Comparison of ENCODE assay signal across 23 cellular contexts in the genomic region with DNA sequence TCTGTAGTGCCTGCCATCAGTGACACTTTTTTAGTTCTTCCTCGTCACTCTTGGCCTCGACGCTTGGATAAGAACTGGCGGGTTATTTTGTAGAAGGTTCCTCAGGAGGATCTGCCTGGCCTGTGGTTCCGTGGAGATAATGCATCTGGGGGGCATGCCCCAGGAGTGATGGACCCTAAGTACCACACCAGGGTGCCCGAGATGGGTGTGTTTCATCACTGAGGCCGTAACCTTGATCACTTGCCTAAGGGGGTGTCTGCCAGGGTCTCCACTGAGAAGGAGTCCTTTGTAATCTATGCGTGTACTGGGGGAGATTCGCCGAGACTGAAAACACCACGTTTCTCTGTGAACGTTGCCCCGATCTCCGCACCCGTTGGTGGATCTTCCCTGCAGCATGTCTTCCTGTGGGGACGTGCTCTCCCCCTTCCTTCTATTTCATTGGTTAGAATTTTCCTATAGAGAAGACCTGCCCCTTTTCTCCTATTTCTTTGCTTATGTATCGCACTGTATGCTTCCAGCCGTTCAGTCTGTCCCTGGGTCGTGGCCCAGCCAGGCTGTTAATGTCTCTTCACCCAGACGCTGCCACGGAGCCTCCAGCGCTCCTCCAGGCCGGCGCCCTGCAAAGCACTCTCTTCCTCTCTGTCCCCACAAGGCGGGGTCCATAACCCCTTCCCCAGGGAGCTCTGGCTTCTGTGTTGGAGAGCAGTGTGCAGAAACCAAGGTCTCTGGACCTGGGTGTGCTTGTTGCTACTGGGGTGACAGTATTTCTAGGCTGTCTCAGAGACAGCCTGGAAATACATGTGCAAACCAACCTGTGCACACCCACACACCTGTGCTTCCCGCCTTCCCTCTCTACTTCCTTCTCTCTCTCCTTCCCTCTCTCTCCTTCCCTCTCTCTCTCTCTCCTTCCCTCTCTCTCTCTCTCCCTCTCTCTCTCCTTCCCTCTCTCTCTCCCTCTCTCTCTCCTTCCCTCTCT. TPM values are rescaled to one million over a fixed set of nuclear protein-coding genes. Genes with fewer than 3 reads are reported as not detected.
DNase-seq lines count a peak whose midpoint lies in the region; ATAC-seq and TF ChIP-seq lines count a peak whose summit lies in the region.
"Had no signal": no experiment of that assay in that cellular context is flagged by ENCODE, and none has a peak within 500 bp of the region (broad histone marks: within the 10 kb centered on the region; RNA-seq: fewer than 3 reads in every experiment).

No MANE protein-coding gene starts in this region.

- no peak overlapping the region for H3K4me3 ChIP-seq in CD8-positive, alpha-beta T cell (ENCODE audit: low read depth, low read length)
- H3K4me3 ChIP-seq: cardiac muscle cell, dorsolateral prefrontal cortex, MG63, neural progenitor cell, SK-N-MC had no signal

- ATAC-seq in CD8-positive, alpha-beta T cell, result peak; percentile 31
- ATAC-seq in central memory CD8-positive, alpha-beta T cell (replicated peaks; ENCODE audit: extremely low read depth, poor library complexity, severe bottlenecking), result no peak
- peak; percentile 17 for ATAC-seq in stimulated activated memory B cell treated with anti-CD40 and anti-IgM and Interleukin-4, amounts not matched to agents 10 μg/mL and 1 μg/mL and 100 μg/mL, for 72 hours
- ATAC-seq in HG03135 (IDR thresholded peaks at IDR 0.05; ENCODE audit: unreplicated experiment) (no peak), GM18511 (IDR thresholded peaks at IDR 0.05; ENCODE audit: unreplicated experiment) (no peak)
- ATAC-seq: activated CD4-positive, alpha-beta T cell treated with anti-CD3 and anti-CD28 coated beads for 36 hours had no signal

- no peaks in the 10 kb centered on the region for H3K9me3 Mint-ChIP-seq in CD8-positive, alpha-beta T cell
- H3K9me3 Mint-ChIP-seq in central memory CD8-positive, alpha-beta T cell, result peaks cover 7% of the 10 kb centered on the region
- peaks cover 5% of the 10 kb centered on the region for H3K9me3 Mint-ChIP-seq in stimulated activated memory B cell treated with anti-CD40 and anti-IgM and Interleukin-4, amounts not matched to agents 10 μg/mL and 1 μg/mL and 100 μg/mL, for 72 hours
- H3K9me3 Mint-ChIP-seq in MCF 10A (ENCODE audit: unreplicated experiment), result peaks cover 7% of the 10 kb centered on the region
- H3K9me3 Mint-ChIP-seq: activated naive CD4-positive, alpha-beta T cell treated with anti-CD3 and anti-CD28 coated beads for 36 hours had no signal

- peaks cover 5% of the 10 kb centered on the region for H3K4me1 Mint-ChIP-seq in CD8-positive, alpha-beta T cell (ENCODE audit: low read depth)
- H3K4me1 Mint-ChIP-seq in central memory CD8-positive, alpha-beta T cell, result peaks cover 8% of the 10 kb centered on the region
- H3K4me1 Mint-ChIP-seq in stimulated activated memory B cell treated with anti-CD40 and anti-IgM and Interleukin-4, amounts not matched to agents 10 μg/mL and 1 μg/mL and 100 μg/mL, for 72 hours, result peaks cover 7% of the 10 kb centered on the region
- no peaks in the 10 kb centered on the region for H3K4me1 Mint-ChIP-seq in MCF 10A (ENCODE audit: insufficient read depth, unreplicated experiment)

- no peaks in the 10 kb centered on the region for H3K36me3 ChIP-seq in CD8-positive, alpha-beta T cell (ENCODE audit: insufficient read depth, low read length)
- H3K36me3 ChIP-seq: cardiac muscle cell, MG63, neural progenitor cell had no signal

- no peaks in the 10 kb centered on the region for H3K36me3 Mint-ChIP-seq in CD8-positive, alpha-beta T cell
- peaks cover 2% of the 10 kb centered on the region for H3K36me3 Mint-ChIP-seq in central memory CD8-positive, alpha-beta T cell (ENCODE audit: insufficient read depth)
- no peaks in the 10 kb centered on the region for H3K36me3 Mint-ChIP-seq in stimulated activated memory B cell treated with anti-CD40 and anti-IgM and Interleukin-4, amounts not matched to agents 10 μg/mL and 1 μg/mL and 100 μg/mL, for 72 hours
- no peaks in the 10 kb centered on the region for H3K36me3 Mint-ChIP-seq in MCF 10A (ENCODE audit: insufficient read depth, unreplicated experiment)
- H3K36me3 Mint-ChIP-seq: neural progenitor cell had no signal

- no peak overlapping the region for H3K4me3 Mint-ChIP-seq in CD8-positive, alpha-beta T cell
- H3K4me3 Mint-ChIP-seq in central memory CD8-positive, alpha-beta T cell, result no peak overlapping the region
- no peak overlapping the region for H3K4me3 Mint-ChIP-seq in stimulated activated memory B cell treated with anti-CD40 and anti-IgM and Interleukin-4, amounts not matched to agents 10 μg/mL and 1 μg/mL and 100 μg/mL, for 72 hours
- no peak overlapping the region for H3K4me3 Mint-ChIP-seq in MCF 10A (ENCODE audit: unreplicated experiment)
- H3K4me3 Mint-ChIP-seq: activated CD4-positive, alpha-beta T cell treated with anti-CD3 and anti-CD28 coated beads for 36 hours; activated naive CD4-positive, alpha-beta T cell treated with anti-CD3 and anti-CD28 coated beads for 36 hours; HFFc6; neural progenitor cell; T-helper 1 cell treated with Interleukin-12 subunit alpha and Interleukin-12 subunit beta and Interleukin-4 antibody, amounts not matched to agents 30 μg/mL and 1 μg/mL, for 36 hours had no signal

- BruUV-seq in MCF 10A (replicated peaks; lab: Mats Ljungman, UMichigan), result no TSS peak

- H3K4me1 ChIP-seq in CD8-positive, alpha-beta T cell (ENCODE audit: insufficient read depth, low read length), result no peaks in the 10 kb centered on the region

- CTCF ChIA-PET in CD8-positive, alpha-beta T cell (lab: Charles Lee), result no interaction called here
- CTCF ChIA-PET in MCF 10A (lab: Yijun Ruan, JAX), result interaction anchor here (0.6 kb wide), 1 partner anchor 289 kb away, joined by 3 read pairs; no protein-coding TSS in a partner anchor

- POLR2A ChIA-PET in CD8-positive, alpha-beta T cell (lab: Charles Lee), result no interaction called here
- POLR2A ChIA-PET in MCF 10A (lab: Yijun Ruan, JAX), result no interaction called here

- intact Hi-C loops in CD8-positive, alpha-beta T cell (cut with DNase I, micrococcal nuclease), result no loop called here
- intact Hi-C loops in MCF 10A (cut with micrococcal nuclease), result no loop called here

- H3K27ac ChIP-seq in CD8-positive, alpha-beta T cell (ENCODE audit: low read depth, low read length), result no peak overlapping the region
- H3K27ac ChIP-seq: cardiac muscle cell, neural progenitor cell, SK-N-MC had no signal

- DNase-seq in NCI-H526 (lab: John Stamatoyannopoulos, UW), result peak; percentile 25 to 42
- DNase-seq in NCI-H526 treated with DMSO at 0.1 percent for 48 hours (lab: John Stamatoyannopoulos, UW), result no peak
- DNase-seq in CD8-positive, alpha-beta T cell, result no peak
- no peak for DNase-seq in central memory CD8-positive, alpha-beta T cell (ENCODE audit: low spot score in 2 of 2)
- no peak for DNase-seq in MCF 10A (ENCODE audit: unreplicated experiment)
- DNase-seq: activated CD4-positive, alpha-beta T cell treated with anti-CD3 and anti-CD28 coated beads for 36 hours; activated naive CD4-positive, alpha-beta T cell treated with anti-CD3 and anti-CD28 coated beads for 36 hours; activated T-cell treated with anti-CD3 and anti-CD28 coated beads, Interleukin-2, amount 50 U/mL, for 48 hours; C1 segment of cervical spinal cord; Calu3; HFFc6; kidney; MG63; NCI-H2171; NCI-H510A treated with DMSO at 0.1 percent for 48 hours had no signal

- no peak overlapping the region for H3K27ac Mint-ChIP-seq in CD8-positive, alpha-beta T cell
- peak overlapping the region; percentile 88 for H3K27ac Mint-ChIP-seq in central memory CD8-positive, alpha-beta T cell (ENCODE audit: low read depth)
- H3K27ac Mint-ChIP-seq in stimulated activated memory B cell treated with anti-CD40 and anti-IgM and Interleukin-4, amounts not matched to agents 10 μg/mL and 1 μg/mL and 100 μg/mL, for 72 hours, result no peak overlapping the region
- H3K27ac Mint-ChIP-seq in MCF 10A (ENCODE audit: low read depth, unreplicated experiment), result no peak overlapping the region
- H3K27ac Mint-ChIP-seq: activated CD4-positive, alpha-beta T cell treated with anti-CD3 and anti-CD28 coated beads for 36 hours; activated naive CD4-positive, alpha-beta T cell treated with anti-CD3 and anti-CD28 coated beads for 36 hours; HFFc6 had no signal

- no peaks in the 10 kb centered on the region for H3K9me3 ChIP-seq in CD8-positive, alpha-beta T cell (ENCODE audit: low read length)

- no peak for TF ChIP-seq CTCF in CD8-positive, alpha-beta T cell (IDR thresholded peaks at IDR 0.05)
- TF ChIP-seq CTCF in MCF 10A (IDR thresholded peaks at IDR 0.05; ENCODE audit: unreplicated experiment), result no peak

- H3K27me3 ChIP-seq in CD8-positive, alpha-beta T cell (ENCODE audit: insufficient read depth, low read length), result no peaks in the 10 kb centered on the region
- H3K27me3 ChIP-seq: dorsolateral prefrontal cortex had no signal

- peaks cover 28% of the 10 kb centered on the region for H3K27me3 Mint-ChIP-seq in CD8-positive, alpha-beta T cell (ENCODE audit: low read depth)
- peaks cover 15% of the 10 kb centered on the region for H3K27me3 Mint-ChIP-seq in central memory CD8-positive, alpha-beta T cell
- peaks cover 83% of the 10 kb centered on the region for H3K27me3 Mint-ChIP-seq in stimulated activated memory B cell treated with anti-CD40 and anti-IgM and Interleukin-4, amounts not matched to agents 10 μg/mL and 1 μg/mL and 100 μg/mL, for 72 hours
- H3K27me3 Mint-ChIP-seq in MCF 10A (ENCODE audit: insufficient read depth, unreplicated experiment), result peaks cover 39% of the 10 kb centered on the region

RNA-seq across cellular contexts. Expression of gene DPYSL4, which starts 14.4 kb away (rescaled TPM):
- total RNA-seq in CD8-positive, alpha-beta T cell, result 1 to 10 TPM; 1.0 to 1.8 TPM
- 0.21 TPM in 1 of 2 replicates, not detected in the other for total RNA-seq in MCF 10A (2022)
- total RNA-seq: Calu3 had no signal

Comparison
In these comparisons a context has a peak if more than half of its experiments do, and no peak if none do; other contexts are left out.
1. DNase-seq: peak in NCI-H526 (2 of 2); none in NCI-H526 treated with DMSO at 0.1 percent for 48 hours (single experiment), CD8-positive, alpha-beta T cell (0 of 7), central memory CD8-positive, alpha-beta T cell (0 of 2) and MCF 10A (single experiment).
2. ATAC-seq: peak in CD8-positive, alpha-beta T cell (single experiment) and stimulated activated memory B cell treated with anti-CD40 and anti-IgM and Interleukin-4, amounts not matched to agents 10 μg/mL and 1 μg/mL and 100 μg/mL, for 72 hours (single experiment); none in central memory CD8-positive, alpha-beta T cell (single experiment), HG03135 (single experiment) and GM18511 (single experiment).